In the genomic region with DNA sequence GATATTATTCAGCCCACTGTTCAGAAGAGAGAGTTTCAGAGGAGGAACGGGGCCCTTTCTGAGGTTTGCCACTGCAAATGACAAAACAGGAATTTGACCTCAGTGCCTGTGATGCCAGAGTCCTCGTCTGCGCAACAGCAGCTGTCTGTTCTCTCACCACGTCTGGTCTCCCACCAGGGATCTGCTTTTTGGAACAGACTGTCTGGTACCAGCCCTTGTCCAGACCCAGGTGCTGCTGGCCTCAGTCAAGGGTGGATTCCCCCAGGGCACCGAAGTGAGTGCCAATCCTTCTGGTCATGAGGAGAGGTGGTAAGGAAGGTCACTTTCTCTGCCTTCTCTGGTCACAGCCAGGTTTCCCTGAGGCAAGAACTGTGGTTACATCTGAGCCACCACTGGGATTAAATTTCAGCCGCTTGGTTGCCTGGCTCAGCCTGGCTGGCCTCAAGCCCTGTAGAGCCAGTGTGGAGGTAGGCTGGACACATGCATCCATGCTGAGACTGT, we compare ENCODE assay signal across 1 cellular context.
TF ChIP-seq lines count a peak whose summit lies in the region.

No MANE protein-coding gene starts in this region.

TF ChIP-seq in SK-N-SH, 30 proteins besides CTCF, POLR2A, EP300 and RAD21 (continued from another document):
- TF ChIP-seq, protein P1, sequence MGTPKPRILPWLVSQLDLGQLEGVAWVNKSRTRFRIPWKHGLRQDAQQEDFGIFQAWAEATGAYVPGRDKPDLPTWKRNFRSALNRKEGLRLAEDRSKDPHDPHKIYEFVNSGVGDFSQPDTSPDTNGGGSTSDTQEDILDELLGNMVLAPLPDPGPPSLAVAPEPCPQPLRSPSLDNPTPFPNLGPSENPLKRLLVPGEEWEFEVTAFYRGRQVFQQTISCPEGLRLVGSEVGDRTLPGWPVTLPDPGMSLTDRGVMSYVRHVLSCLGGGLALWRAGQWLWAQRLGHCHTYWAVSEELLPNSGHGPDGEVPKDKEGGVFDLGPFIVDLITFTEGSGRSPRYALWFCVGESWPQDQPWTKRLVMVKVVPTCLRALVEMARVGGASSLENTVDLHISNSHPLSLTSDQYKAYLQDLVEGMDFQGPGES (IDR thresholded peaks at IDR 0.05; ENCODE audit: low read depth, low read length), result no peak
- TF ChIP-seq SIN3A (IDR thresholded peaks at IDR 0.05; ENCODE audit: borderline replicate concordance, low read depth, low read length) (no peak), RFX5 (IDR thresholded peaks at IDR 0.05; ENCODE audit: low read length) (no peak), POLR2AphosphoS5 (IDR thresholded peaks at IDR 0.05; ENCODE audit: low read depth, low read length) (no peak), JUND (IDR thresholded peaks at IDR 0.05) (no peak)
- TF ChIP-seq, protein P2, sequence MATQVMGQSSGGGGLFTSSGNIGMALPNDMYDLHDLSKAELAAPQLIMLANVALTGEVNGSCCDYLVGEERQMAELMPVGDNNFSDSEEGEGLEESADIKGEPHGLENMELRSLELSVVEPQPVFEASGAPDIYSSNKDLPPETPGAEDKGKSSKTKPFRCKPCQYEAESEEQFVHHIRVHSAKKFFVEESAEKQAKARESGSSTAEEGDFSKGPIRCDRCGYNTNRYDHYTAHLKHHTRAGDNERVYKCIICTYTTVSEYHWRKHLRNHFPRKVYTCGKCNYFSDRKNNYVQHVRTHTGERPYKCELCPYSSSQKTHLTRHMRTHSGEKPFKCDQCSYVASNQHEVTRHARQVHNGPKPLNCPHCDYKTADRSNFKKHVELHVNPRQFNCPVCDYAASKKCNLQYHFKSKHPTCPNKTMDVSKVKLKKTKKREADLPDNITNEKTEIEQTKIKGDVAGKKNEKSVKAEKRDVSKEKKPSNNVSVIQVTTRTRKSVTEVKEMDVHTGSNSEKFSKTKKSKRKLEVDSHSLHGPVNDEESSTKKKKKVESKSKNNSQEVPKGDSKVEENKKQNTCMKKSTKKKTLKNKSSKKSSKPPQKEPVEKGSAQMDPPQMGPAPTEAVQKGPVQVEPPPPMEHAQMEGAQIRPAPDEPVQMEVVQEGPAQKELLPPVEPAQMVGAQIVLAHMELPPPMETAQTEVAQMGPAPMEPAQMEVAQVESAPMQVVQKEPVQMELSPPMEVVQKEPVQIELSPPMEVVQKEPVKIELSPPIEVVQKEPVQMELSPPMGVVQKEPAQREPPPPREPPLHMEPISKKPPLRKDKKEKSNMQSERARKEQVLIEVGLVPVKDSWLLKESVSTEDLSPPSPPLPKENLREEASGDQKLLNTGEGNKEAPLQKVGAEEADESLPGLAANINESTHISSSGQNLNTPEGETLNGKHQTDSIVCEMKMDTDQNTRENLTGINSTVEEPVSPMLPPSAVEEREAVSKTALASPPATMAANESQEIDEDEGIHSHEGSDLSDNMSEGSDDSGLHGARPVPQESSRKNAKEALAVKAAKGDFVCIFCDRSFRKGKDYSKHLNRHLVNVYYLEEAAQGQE (IDR thresholded peaks at IDR 0.05; ENCODE audit: low read depth, low read length), result no peak
